In the genomic region with DNA sequence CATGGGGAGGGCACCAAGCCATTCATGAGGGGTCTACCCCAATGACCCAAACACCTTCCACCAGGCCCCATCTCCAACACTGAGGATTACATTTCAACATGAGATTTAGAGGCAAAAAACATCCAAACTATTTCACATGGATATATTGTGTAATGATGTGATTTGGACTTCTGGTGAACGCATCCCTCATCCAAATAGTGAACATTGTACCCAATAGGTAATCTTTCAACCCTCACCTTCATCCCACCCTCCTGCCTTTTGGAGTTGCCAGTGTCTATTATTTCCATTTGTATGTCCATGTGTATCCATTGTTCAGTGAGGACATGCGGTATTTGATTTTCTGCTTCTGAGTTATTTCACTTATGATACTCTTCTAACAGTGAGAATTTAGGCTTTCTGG, we compare ENCODE assay signal across 33 cellular contexts. TPM values are rescaled to one million over a fixed set of nuclear protein-coding genes. Genes with fewer than 3 reads are reported as not detected.
"Had no signal": no experiment of that assay in that cellular context is flagged by ENCODE, and none has a peak within 500 bp of the region (broad histone marks: within the 10 kb centered on the region; RNA-seq: fewer than 3 reads in every experiment).

No MANE protein-coding gene starts in this region.

- H3K4me1 ChIP-seq: ascending aorta, breast epithelium had no signal

- H3K4me3 ChIP-seq: adrenal gland, ascending aorta, body of pancreas, breast epithelium, cardiac muscle cell had no signal

- H3K9me3 ChIP-seq: adrenal gland, ascending aorta, body of pancreas, breast epithelium had no signal

- DNase-seq: activated effector memory CD4-positive, alpha-beta T cell treated with anti-CD3 and anti-CD28 coated beads, Interleukin-2, amount 50 U/mL, for 16 hours; activated effector memory CD4-positive, alpha-beta T cell treated with Interleukin-2 at 50 U/mL for 16 hours; activated gamma-delta T cell; activated gamma-delta T cell treated with Interleukin-2 at 50 U/mL for 16 hours; activated naive CD4-positive, alpha-beta T cell; activated naive CD4-positive, alpha-beta T cell treated with anti-CD3 and anti-CD28 coated beads, Interleukin-2, amount 10 ng/mL, durations not matched to agents 7 days and 5 days; activated naive CD4-positive, alpha-beta T cell treated with anti-CD3 and anti-CD28 coated beads, Interleukin-2, amount 50 U/mL, for 16 hours; activated naive CD4-positive, alpha-beta T cell treated with Interleukin-2 at 50 U/mL for 16 hours; activated naive CD8-positive, alpha-beta T cell treated with anti-CD3 and anti-CD28 coated beads for 36 hours; activated naive CD8-positive, alpha-beta T cell treated with anti-CD3 and anti-CD28 coated beads, Interleukin-2, amount 10 ng/mL, durations not matched to agents 7 days and 5 days; activated naive CD8-positive, alpha-beta T cell treated with anti-CD3 and anti-CD28 coated beads, Interleukin-2, amount 50 U/mL, for 24 hours; activated T-cell treated with anti-CD3 and anti-CD28 coated beads, Interleukin-2, amount 50 U/mL, for 1 hour; activated T-cell treated with anti-CD3 and anti-CD28 coated beads, Interleukin-2, amount 50 U/mL, for 24 hours; activated T-cell treated with anti-CD3 and anti-CD28 coated beads, Interleukin-2, amount 50 U/mL, for 4 hours; activated T-cell treated with anti-CD3 and anti-CD28 coated beads, Interleukin-2, amount 50 U/mL, for 48 hours; activated T-cell treated with anti-CD3 and anti-CD28 coated beads, Interleukin-2, amount 50 U/mL, for 72 hours; adrenal gland; amniotic stem cell; amygdala; anterior cingulate cortex; aorta; body of pancreas; brain microvascular endothelial cell; caudate nucleus; central memory CD4-positive, alpha-beta T cell; cerebellar nuclear complex had no signal

- H3K27ac ChIP-seq: adrenal gland, ascending aorta, body of pancreas, brain microvascular endothelial cell, breast epithelium, cardiac muscle cell had no signal

- ATAC-seq: activated naive CD4-positive, alpha-beta T cell treated with anti-CD3 and anti-CD28 coated beads, Interleukin-2, amount 50 U/mL, for 72 hours; activated naive CD8-positive, alpha-beta T cell treated with anti-CD3 and anti-CD28 coated beads, Interleukin-2, amount 50 U/mL, for 24 hours; activated T-cell treated with anti-CD3 and anti-CD28 coated beads, Interleukin-2, amount 50 U/mL, for 4 hours; activated T-cell treated with anti-CD3 and anti-CD28 coated beads, Interleukin-2, amount 50 U/mL, for 72 hours; activated T-helper 17 cell treated with anti-CD3 and anti-CD28 coated beads, Interleukin-2, amount 50 U/mL, for 72 hours; body of pancreas had no signal

- H3K36me3 ChIP-seq: adrenal gland, ascending aorta, brain microvascular endothelial cell, breast epithelium, cardiac muscle cell had no signal

- H3K27me3 ChIP-seq: adrenal gland, ascending aorta, body of pancreas, brain microvascular endothelial cell, breast epithelium, cardiac muscle cell had no signal

- FAIRE-seq: astrocyte, bronchial epithelial cell had no signal

RNA-seq across cellular contexts. Expression of gene GAS2L3, which starts 16.1 kb away (rescaled TPM):
- total RNA-seq: activated T-cell treated with anti-CD3 and anti-CD28 coated beads, Interleukin-2, amount 50 U/mL, for 4 hours; ascending aorta had no signal
